12 cellular contexts compared by ENCODE assay signal in the genomic region with DNA sequence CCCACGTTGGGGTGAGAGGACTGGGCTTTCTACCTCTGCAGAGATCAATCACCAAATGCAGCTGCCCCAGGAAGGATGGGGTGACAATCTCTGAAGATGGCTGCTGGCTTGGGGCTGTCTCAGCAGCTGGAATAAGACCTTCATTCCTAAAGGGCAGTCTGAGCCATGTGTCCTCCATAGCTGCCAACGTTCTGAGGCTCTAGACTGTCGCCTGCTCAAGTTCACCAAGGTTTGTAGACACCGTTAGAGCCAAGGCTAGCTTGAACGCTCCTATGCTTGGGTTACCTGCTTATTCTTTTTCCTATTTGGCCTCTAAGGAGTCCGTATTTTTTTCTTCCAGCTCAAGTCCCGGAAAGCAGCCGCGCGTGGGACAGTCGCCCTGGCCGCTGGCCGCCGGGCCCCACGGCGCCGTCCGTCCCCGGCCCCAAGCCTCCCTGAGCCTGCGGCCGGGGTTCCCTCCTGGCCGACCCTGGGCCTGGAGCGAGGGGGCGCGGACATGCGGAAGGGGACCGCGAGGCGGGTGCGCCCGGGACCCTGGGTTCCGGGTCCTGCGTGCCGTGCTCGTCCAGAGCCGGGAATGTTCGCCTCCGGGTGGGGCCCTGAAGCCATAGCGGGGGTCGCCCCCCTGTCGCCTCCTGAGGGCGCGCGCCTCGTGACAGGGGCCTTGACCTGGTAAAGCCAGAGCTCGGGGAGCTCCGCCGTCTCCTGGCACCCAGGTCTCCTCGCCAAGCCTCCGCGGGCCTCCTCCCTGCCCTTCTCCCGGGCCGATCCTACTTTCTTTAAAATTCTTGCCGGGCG. TPM values are rescaled to one million over a fixed set of nuclear protein-coding genes. Genes with fewer than 3 reads are reported as not detected.
DNase-seq lines count a peak whose midpoint lies in the region; ATAC-seq and TF ChIP-seq lines count a peak whose summit lies in the region.
"Had no signal": no experiment of that assay in that cellular context is flagged by ENCODE, and none has a peak within 500 bp of the region (broad histone marks: within the 10 kb centered on the region; RNA-seq: fewer than 3 reads in every experiment).

No MANE protein-coding gene starts in this region.

- peaks cover 0 to under 1% (median 0%) of the 10 kb centered on the region in 6 donors for H3K36me3 ChIP-seq in spleen
- H3K36me3 ChIP-seq: cardiac muscle cell, thyroid gland had no signal

- H3K27ac ChIP-seq in right cardiac atrium (ENCODE audit: low read length): no peak overlapping the region
- H3K27ac ChIP-seq in spleen: peak overlapping the region in 1 of 8 donors; percentile 11
- H3K27ac ChIP-seq: cardiac muscle cell, thyroid gland had no signal

- H3K4me1 Mint-ChIP-seq in T-helper 17 cell: no peaks in the 10 kb centered on the region

- no peak overlapping the region for H3K27ac Mint-ChIP-seq in T-helper 17 cell
- H3K27ac Mint-ChIP-seq: activated CD4-positive, alpha-beta T cell treated with anti-CD3 and anti-CD28 coated beads for 36 hours had no signal

- H3K27me3 ChIP-seq in right cardiac atrium (ENCODE audit: control insufficient read depth, insufficient read depth): no peaks in the 10 kb centered on the region
- H3K27me3 ChIP-seq in spleen (replicated peaks in 1 of 7): peaks cover 0 to 58% (median 9%) of the 10 kb centered on the region in 7 donors
- H3K27me3 ChIP-seq: thyroid gland had no signal

- peak overlapping the region; percentile 46 for H3K4me3 ChIP-seq in right cardiac atrium (ENCODE audit: low read length)
- peak overlapping the region in 7 of 8 donors; percentile 20 to 57 (median 28) for H3K4me3 ChIP-seq in spleen
- H3K4me3 ChIP-seq: cardiac muscle cell had no signal

- no peak for TF ChIP-seq CTCF in spleen (IDR thresholded peaks at IDR 0.05 in 8 of 11, conservative IDR thresholded peaks at IDR 0.05 in 3 of 11)

- DNase-seq in DMS53 (lab: John Stamatoyannopoulos, UW): peak; percentile 55
- DNase-seq in T-helper 17 cell: no peak
- peak in 2 of 3 donors; percentile 61 to 63 for DNase-seq in right cardiac atrium
- peak; percentile 77 for DNase-seq in spleen
- DNase-seq in SW480 (ENCODE audit: low spot score): no peak
- DNase-seq in Kasumi-1 (lab: John Stamatoyannopoulos, UW): no peak
- no peak for DNase-seq in SHP77 (lab: John Stamatoyannopoulos, UW)

- H3K4me3 Mint-ChIP-seq in T-helper 17 cell: no peak overlapping the region
- H3K4me3 Mint-ChIP-seq: activated CD4-positive, alpha-beta T cell treated with anti-CD3 and anti-CD28 coated beads for 36 hours had no signal

- TF ChIP-seq POLR2A in spleen (IDR thresholded peaks at IDR 0.05): no peak

- peak; percentile 38 for ATAC-seq in T-helper 17 cell
- ATAC-seq in right cardiac atrium: peak in 1 of 2 donors; percentile 43
- no peak for ATAC-seq in HG02588 (IDR thresholded peaks at IDR 0.05; ENCODE audit: unreplicated experiment)

- H3K9me3 ChIP-seq in T-helper 17 cell (ENCODE audit: control insufficient read depth, low read length, poor library complexity, severe bottlenecking): no peaks in the 10 kb centered on the region
- no peaks in the 10 kb centered on the region for H3K9me3 ChIP-seq in right cardiac atrium (ENCODE audit: control insufficient read depth, low read length)
- no peaks in the 10 kb centered on the region for H3K9me3 ChIP-seq in spleen
- H3K9me3 ChIP-seq: thyroid gland had no signal

- 12% methylated on average over 55 of the region's 55 CpGs for WGBS in right cardiac atrium
- WGBS in spleen, 5 donors: 15 to 48% (median 19%) methylated on average over 30 to 55 of the region's 55 CpGs

- intact Hi-C loops in right cardiac atrium (cut with DNase I) (no loop called here), spleen (cut with DNase I; ENCODE audit: low total_unique reads) (no loop called here)

- no peaks in the 10 kb centered on the region for H3K27me3 Mint-ChIP-seq in T-helper 17 cell

- no peaks in the 10 kb centered on the region for H3K36me3 Mint-ChIP-seq in T-helper 17 cell (ENCODE audit: low read depth)

- H3K4me1 ChIP-seq in right cardiac atrium (ENCODE audit: control insufficient read depth, insufficient read depth, low read length) (peaks cover 4% of the 10 kb centered on the region), spleen (peaks cover 3 to 28% (median 22%) of the 10 kb centered on the region in 6 donors)

RNA-seq across cellular contexts. Expression of gene MRFAP1, which starts 23.3 kb away (rescaled TPM):
- total RNA-seq in T-helper 17 cell (100 to 1,000 TPM; 158 to 163 TPM), right cardiac atrium (100 to 1,000 TPM; 250 to 276 (median 263) TPM), spleen (100 to 1,000 TPM; 181 to 265 (median 227) TPM)
- polyA plus RNA-seq in right cardiac atrium (335 TPM), spleen (100 to 1,000 TPM; 133 to 299 (median 191) TPM)

RNA-seq across cellular contexts. Expression of gene S100P, which starts 29.9 kb away (rescaled TPM):
- 1 to 10 TPM; 2.1 to 3.8 TPM for total RNA-seq in T-helper 17 cell
- 1 to 10 TPM in 1 of 4 donors, not detected in 3; 1.5 TPM for total RNA-seq in right cardiac atrium
- polyA plus RNA-seq in right cardiac atrium: 0.16 TPM
- 100 to 1,000 TPM in 2 of 7 donors, 10 to 100 TPM in 5; 17.1 to 162 (median 34.9) TPM for total RNA-seq in spleen
- 10 to 100 TPM in 1 of 3 donors, 1 to 10 TPM in 2; 3.5 to 15.3 (median 8.8) TPM for polyA plus RNA-seq in spleen
- total RNA-seq: cardiac muscle cell, H1 had no signal
- polyA plus RNA-seq: cardiac muscle cell, H1 had no signal

RNA-seq across cellular contexts. Expression of gene MRFAP1L1, which starts 45.9 kb away (rescaled TPM):
- total RNA-seq in T-helper 17 cell (10 to 100 TPM; 29.3 to 33.0 TPM), right cardiac atrium (10 to 100 TPM; 51.9 to 58.6 (median 54.1) TPM), spleen (10 to 100 TPM; 45.6 to 96.9 (median 57.1) TPM)
- polyA plus RNA-seq in right cardiac atrium (73.4 TPM), spleen (10 to 100 TPM; 50.6 to 74.2 (median 67.7) TPM)

RNA-seq across cellular contexts. Expression of gene BLOC1S4, which starts 52.2 kb away (rescaled TPM):
- total RNA-seq in T-helper 17 cell (10 to 100 TPM; 19.2 to 20.8 TPM), right cardiac atrium (1 to 10 TPM; 7.5 to 9.1 (median 8.4) TPM), spleen (10 to 100 TPM; 13.4 to 24.2 (median 16.7) TPM)
- polyA plus RNA-seq in right cardiac atrium (7.0 TPM), spleen (10 to 100 TPM; 19.6 to 22.8 (median 20.3) TPM)

Comparison
In these comparisons a context has a peak if more than half of its experiments do, and no peak if none do; other contexts are left out.
1. DNase-seq: peak in DMS53 (single experiment), right cardiac atrium (2 of 3) and spleen (single experiment); none in T-helper 17 cell (0 of 3), SW480 (single experiment), Kasumi-1 (0 of 2) and SHP77 (0 of 2).